1 cellular context compared by ENCODE assay signal in genomic region chr19:12784394-12784870, GRCh38.
TF ChIP-seq lines count a peak whose summit lies in the region.

No MANE protein-coding gene starts in this region.

TF ChIP-seq in HepG2, 621 proteins besides CTCF, POLR2A, EP300 and RAD21:
- TF ChIP-seq ZSCAN12 (CRISPR knock-in tag; IDR thresholded peaks at IDR 0.05), result no peak
- no peak for TF ChIP-seq NFIC (IDR thresholded peaks at IDR 0.05; ENCODE audit: low read length)
- TF ChIP-seq ZNF646 (CRISPR knock-in tag; IDR thresholded peaks at IDR 0.05), result peak; percentile 70
- 0 out of 2 replicates have a peak, but pooled peaks have one; percentile 46 for TF ChIP-seq ZNF589 (CRISPR knock-in tag; conservative IDR thresholded peaks at IDR 0.05)
- no peak for TF ChIP-seq ZBTB34 (CRISPR knock-in tag; IDR thresholded peaks at IDR 0.05)
- no peak for TF ChIP-seq ZNF850 (CRISPR knock-in tag; conservative IDR thresholded peaks at IDR 0.05)
- 0 out of 2 replicates have a peak, but pooled peaks have one; percentile 48 for TF ChIP-seq ZC3H13 (CRISPR knock-in tag; IDR thresholded peaks at IDR 0.05)
- TF ChIP-seq NONO (IDR thresholded peaks at IDR 0.05), result no peak
- 0 out of 2 replicates have a peak, but pooled peaks have one; percentile 41 for TF ChIP-seq NONO (CRISPR knock-in tag; conservative IDR thresholded peaks at IDR 0.05)
- 0 out of 2 replicates have a peak, but pooled peaks have one; percentile 6 for TF ChIP-seq CREB1 (IDR thresholded peaks at IDR 0.05)
- no peak for TF ChIP-seq CREB1 (CRISPR knock-in tag; IDR thresholded peaks at IDR 0.05)
- TF ChIP-seq ZNF367 (CRISPR knock-in tag; IDR thresholded peaks at IDR 0.05; ENCODE audit: borderline replicate concordance), result no peak
- no peak for TF ChIP-seq CBX2 (IDR thresholded peaks at IDR 0.05; ENCODE audit: low read depth, low read length)
- no peak for TF ChIP-seq CBX2 (CRISPR knock-in tag; IDR thresholded peaks at IDR 0.05; ENCODE audit: low read depth)
- no peak for TF ChIP-seq ZMAT3 (CRISPR knock-in tag; conservative IDR thresholded peaks at IDR 0.05)
- TF ChIP-seq, protein P1, sequence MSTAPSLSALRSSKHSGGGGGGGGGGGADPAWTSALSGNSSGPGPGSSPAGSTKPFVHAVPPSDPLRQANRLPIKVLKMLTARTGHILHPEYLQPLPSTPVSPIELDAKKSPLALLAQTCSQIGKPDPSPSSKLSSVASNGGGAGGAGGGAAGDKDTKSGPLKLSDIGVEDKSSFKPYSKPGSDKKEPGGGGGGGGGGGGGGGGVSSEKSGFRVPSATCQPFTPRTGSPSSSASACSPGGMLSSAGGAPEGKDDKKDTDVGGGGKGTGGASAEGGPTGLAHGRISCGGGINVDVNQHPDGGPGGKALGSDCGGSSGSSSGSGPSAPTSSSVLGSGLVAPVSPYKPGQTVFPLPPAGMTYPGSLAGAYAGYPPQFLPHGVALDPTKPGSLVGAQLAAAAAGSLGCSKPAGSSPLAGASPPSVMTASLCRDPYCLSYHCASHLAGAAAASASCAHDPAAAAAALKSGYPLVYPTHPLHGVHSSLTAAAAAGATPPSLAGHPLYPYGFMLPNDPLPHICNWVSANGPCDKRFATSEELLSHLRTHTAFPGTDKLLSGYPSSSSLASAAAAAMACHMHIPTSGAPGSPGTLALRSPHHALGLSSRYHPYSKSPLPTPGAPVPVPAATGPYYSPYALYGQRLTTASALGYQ (CRISPR knock-in tag; IDR thresholded peaks at IDR 0.05), result no peak
- TF ChIP-seq, protein P2, sequence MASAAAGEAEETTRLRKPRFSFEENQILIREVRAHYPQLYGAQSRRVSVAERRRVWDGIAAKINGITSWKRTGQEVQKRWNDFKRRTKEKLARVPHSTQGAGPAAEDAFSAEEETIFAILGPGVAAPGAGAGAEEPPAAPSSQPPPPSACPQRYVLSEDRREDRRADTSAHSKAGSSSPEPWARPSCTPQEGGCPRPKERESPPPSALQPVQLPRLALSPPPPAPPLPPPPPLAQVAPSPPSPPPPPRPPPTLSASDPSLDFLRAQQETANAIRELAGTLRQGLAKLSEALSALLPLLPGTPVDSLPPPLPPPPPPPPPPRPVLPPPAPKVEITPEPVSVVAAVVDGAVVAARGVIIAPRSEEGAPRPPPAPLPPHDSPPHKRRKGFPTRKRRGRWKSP (CRISPR knock-in tag; IDR thresholded peaks at IDR 0.05), result 0 out of 2 replicates have a peak, but pooled peaks have one; percentile 27
- TF ChIP-seq SPEN (CRISPR knock-in tag; IDR thresholded peaks at IDR 0.05; ENCODE audit: low read depth), result 0 out of 2 replicates have a peak, but pooled peaks have one; percentile 21
- no peak for TF ChIP-seq TFDP1 (CRISPR knock-in tag; IDR thresholded peaks at IDR 0.05; ENCODE audit: borderline replicate concordance)
- TF ChIP-seq FOXO1 (CRISPR knock-in tag; IDR thresholded peaks at IDR 0.05), result no peak
- no peak for TF ChIP-seq ZNF143 (CRISPR knock-in tag; IDR thresholded peaks at IDR 0.05)
- TF ChIP-seq, protein P3, sequence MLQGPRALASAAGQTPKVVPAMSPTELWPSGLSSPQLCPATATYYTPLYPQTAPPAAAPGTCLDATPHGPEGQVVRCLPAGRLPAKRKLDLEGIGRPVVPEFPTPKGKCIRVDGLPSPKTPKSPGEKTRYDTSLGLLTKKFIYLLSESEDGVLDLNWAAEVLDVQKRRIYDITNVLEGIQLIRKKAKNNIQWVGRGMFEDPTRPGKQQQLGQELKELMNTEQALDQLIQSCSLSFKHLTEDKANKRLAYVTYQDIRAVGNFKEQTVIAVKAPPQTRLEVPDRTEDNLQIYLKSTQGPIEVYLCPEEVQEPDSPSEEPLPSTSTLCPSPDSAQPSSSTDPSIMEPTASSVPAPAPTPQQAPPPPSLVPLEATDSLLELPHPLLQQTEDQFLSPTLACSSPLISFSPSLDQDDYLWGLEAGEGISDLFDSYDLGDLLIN (CRISPR knock-in tag; IDR thresholded peaks at IDR 0.05; ENCODE audit: borderline replicate concordance), result no peak
- TF ChIP-seq, protein P4, sequence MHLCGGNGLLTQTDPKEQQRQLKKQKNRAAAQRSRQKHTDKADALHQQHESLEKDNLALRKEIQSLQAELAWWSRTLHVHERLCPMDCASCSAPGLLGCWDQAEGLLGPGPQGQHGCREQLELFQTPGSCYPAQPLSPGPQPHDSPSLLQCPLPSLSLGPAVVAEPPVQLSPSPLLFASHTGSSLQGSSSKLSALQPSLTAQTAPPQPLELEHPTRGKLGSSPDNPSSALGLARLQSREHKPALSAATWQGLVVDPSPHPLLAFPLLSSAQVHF (CRISPR knock-in tag; IDR thresholded peaks at IDR 0.05), result 0 out of 2 replicates have a peak, but pooled peaks have one; percentile 40
- no peak for TF ChIP-seq ZFP90 (CRISPR knock-in tag; IDR thresholded peaks at IDR 0.05; ENCODE audit: borderline replicate concordance)
- no peak for TF ChIP-seq ZNF430 (CRISPR knock-in tag; IDR thresholded peaks at IDR 0.05)
- TF ChIP-seq, protein P5, sequence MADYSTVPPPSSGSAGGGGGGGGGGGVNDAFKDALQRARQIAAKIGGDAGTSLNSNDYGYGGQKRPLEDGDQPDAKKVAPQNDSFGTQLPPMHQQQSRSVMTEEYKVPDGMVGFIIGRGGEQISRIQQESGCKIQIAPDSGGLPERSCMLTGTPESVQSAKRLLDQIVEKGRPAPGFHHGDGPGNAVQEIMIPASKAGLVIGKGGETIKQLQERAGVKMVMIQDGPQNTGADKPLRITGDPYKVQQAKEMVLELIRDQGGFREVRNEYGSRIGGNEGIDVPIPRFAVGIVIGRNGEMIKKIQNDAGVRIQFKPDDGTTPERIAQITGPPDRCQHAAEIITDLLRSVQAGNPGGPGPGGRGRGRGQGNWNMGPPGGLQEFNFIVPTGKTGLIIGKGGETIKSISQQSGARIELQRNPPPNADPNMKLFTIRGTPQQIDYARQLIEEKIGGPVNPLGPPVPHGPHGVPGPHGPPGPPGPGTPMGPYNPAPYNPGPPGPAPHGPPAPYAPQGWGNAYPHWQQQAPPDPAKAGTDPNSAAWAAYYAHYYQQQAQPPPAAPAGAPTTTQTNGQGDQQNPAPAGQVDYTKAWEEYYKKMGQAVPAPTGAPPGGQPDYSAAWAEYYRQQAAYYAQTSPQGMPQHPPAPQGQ (CRISPR knock-in tag; IDR thresholded peaks at IDR 0.05; ENCODE audit: borderline replicate concordance), result no peak
- peak; percentile 75 for TF ChIP-seq ZNF768 (CRISPR knock-in tag; IDR thresholded peaks at IDR 0.05)
